ENCODE assay signal across 11 cellular contexts in genomic region chr17:82613283-82614094, GRCh38. TPM values are rescaled to one million over a fixed set of nuclear protein-coding genes. Genes with fewer than 3 reads are reported as not detected.
DNase-seq lines count a peak whose midpoint lies in the region; ATAC-seq and TF ChIP-seq lines count a peak whose summit lies in the region.
"Had no signal": no experiment of that assay in that cellular context is flagged by ENCODE, and none has a peak within 500 bp of the region (broad histone marks: within the 10 kb centered on the region; RNA-seq: fewer than 3 reads in every experiment).

No MANE protein-coding gene starts in this region.

- H3K27me3 Mint-ChIP-seq in progenitor cell of endocrine pancreas = no peaks in the 10 kb centered on the region

- WGBS in heart left ventricle, 4 donors = 59 to 78% (median 68%) methylated on average over 34 to 37 of the region's 37 CpGs

- H3K4me1 ChIP-seq in Panc1 (ENCODE audit: control insufficient read depth, insufficient read depth, low read length) (no peaks in the 10 kb centered on the region), heart left ventricle (peaks cover 0 to 13% (median 9%) of the 10 kb centered on the region in 12 donors)

- TF ChIP-seq CTCF in Panc1 (IDR thresholded peaks at IDR 0.05) = no peak
- peak in 1 of 12 donors; percentile 8 for TF ChIP-seq CTCF in heart left ventricle (IDR thresholded peaks at IDR 0.05)
- TF ChIP-seq CTCF in progenitor cell of endocrine pancreas (IDR thresholded peaks at IDR 0.05; ENCODE audit: unreplicated experiment) = no peak

- H3K9me3 Mint-ChIP-seq in progenitor cell of endocrine pancreas (ENCODE audit: low read depth) = no peaks in the 10 kb centered on the region
- H3K9me3 Mint-ChIP-seq: T-helper 1 cell treated with Interleukin-12 subunit alpha and Interleukin-12 subunit beta and Interleukin-4 antibody, amounts not matched to agents 30 μg/mL and 1 μg/mL, for 36 hours had no signal

- H3K27ac ChIP-seq in Panc1 (ENCODE audit: low read length) (no peak overlapping the region), heart left ventricle (peak overlapping the region in 9 of 12 donors; percentile 14 to 78 (median 27))

- peak overlapping the region; percentile 41 for H3K27ac Mint-ChIP-seq in progenitor cell of endocrine pancreas
- H3K27ac Mint-ChIP-seq: T-helper 1 cell treated with Interleukin-12 subunit alpha and Interleukin-12 subunit beta and Interleukin-4 antibody, amounts not matched to agents 30 μg/mL and 1 μg/mL, for 36 hours had no signal

- intact Hi-C loops in Panc1 (cut with micrococcal nuclease; ENCODE audit: unreplicated experiment) (no loop called here), heart left ventricle (cut with DNase I) (no loop called here), posterior vena cava (cut with DNase I) (no loop called here)

- H3K36me3 ChIP-seq in Panc1 (ENCODE audit: control insufficient read depth, insufficient read depth, low read length) = peaks cover 8% of the 10 kb centered on the region
- peaks cover 0 to 77% (median 57%) of the 10 kb centered on the region in 9 donors for H3K36me3 ChIP-seq in heart left ventricle

- H3K9me3 ChIP-seq in Panc1 (ENCODE audit: control insufficient read depth, insufficient read depth, low read depth, low read length) = no peaks in the 10 kb centered on the region
- no peaks in the 10 kb centered on the region for H3K9me3 ChIP-seq in heart left ventricle

- DNase-seq in NCI-H1436 (lab: John Stamatoyannopoulos, UW) (peak; percentile 66), NCI-H1436 treated with DMSO at 0.1 percent for 48 hours (lab: John Stamatoyannopoulos, UW) (no peak), Panc1 (ENCODE audit: low read depth, low spot score) (no peak), heart left ventricle (peak in 4 of 5 donors; percentile 33 to 77 (median 66)), progenitor cell of endocrine pancreas (ENCODE audit: low spot score, unreplicated experiment) (no peak), AML-193 (lab: John Stamatoyannopoulos, UW) (no peak), posterior vena cava (ENCODE audit: low spot score) (no peak)
- DNase-seq in central memory CD4-positive, alpha-beta T cell = no peak
- DNase-seq: EL, Kasumi-1 had no signal

- H3K27me3 ChIP-seq in Panc1 (ENCODE audit: control insufficient read depth, insufficient read depth, low read length) = no peaks in the 10 kb centered on the region
- no peaks in the 10 kb centered on the region for H3K27me3 ChIP-seq in heart left ventricle

- no peak overlapping the region for H3K4me3 Mint-ChIP-seq in progenitor cell of endocrine pancreas (ENCODE audit: low read depth)
- H3K4me3 Mint-ChIP-seq: T-helper 1 cell treated with Interleukin-12 subunit alpha and Interleukin-12 subunit beta and Interleukin-4 antibody, amounts not matched to agents 30 μg/mL and 1 μg/mL, for 36 hours had no signal

- POLR2A ChIA-PET in Panc1 (lab: Charles Lee) = no interaction called here

- no peak for TF ChIP-seq POLR2A in heart left ventricle (IDR thresholded peaks at IDR 0.05)

- no peak overlapping the region for H3K4me3 ChIP-seq in Panc1 (ENCODE audit: low read depth in 2 of 2, low read length in 2 of 2)
- H3K4me3 ChIP-seq in heart left ventricle = no peak overlapping the region

- in situ Hi-C loops in Panc1 (cut with HindIII; ENCODE audit: low pct_unique_long_range_greater_than_20kb, low sequenced_read_pairs) = no loop called here

- peaks cover 35% of the 10 kb centered on the region for H3K36me3 Mint-ChIP-seq in progenitor cell of endocrine pancreas (ENCODE audit: insufficient read depth)

- BruUV-seq in Panc1 (replicated peaks; lab: Mats Ljungman, UMichigan) = no TSS peak

- ATAC-seq in Panc1 (peak; percentile 74), heart left ventricle (peak; percentile 55 to 82 (median 78))

- H3K4me1 Mint-ChIP-seq in progenitor cell of endocrine pancreas (ENCODE audit: low read depth) = no peaks in the 10 kb centered on the region

- CTCF ChIA-PET in Panc1 (lab: Charles Lee) = no interaction called here

RNA-seq across cellular contexts. Expression of gene WDR45B, which starts 34.8 kb away (rescaled TPM):
- total RNA-seq in Panc1 (2021; ENCODE audit: unreplicated experiment) (132 TPM), heart left ventricle (10 to 100 TPM; 33.9 to 48.2 (median 40.1) TPM), progenitor cell of endocrine pancreas (75.8 and 77.6 TPM in 2 replicates), posterior vena cava (10 to 100 TPM; 49.7 to 56.5 TPM)
- 134 TPM for polyA plus RNA-seq in Panc1 (2012; ENCODE audit: insufficient read length)
- polyA plus RNA-seq in heart left ventricle = 10 to 100 TPM; 23.5 to 60.7 TPM

Comparison
In these comparisons a context has a peak if more than half of its experiments do, and no peak if none do; other contexts are left out.
1. DNase-seq: peak in NCI-H1436 (single experiment) and heart left ventricle (4 of 5); none in NCI-H1436 treated with DMSO at 0.1 percent for 48 hours (single experiment), Panc1 (single experiment), progenitor cell of endocrine pancreas (single experiment), AML-193 (0 of 2), posterior vena cava (single experiment) and central memory CD4-positive, alpha-beta T cell (single experiment).